In the genomic region with DNA sequence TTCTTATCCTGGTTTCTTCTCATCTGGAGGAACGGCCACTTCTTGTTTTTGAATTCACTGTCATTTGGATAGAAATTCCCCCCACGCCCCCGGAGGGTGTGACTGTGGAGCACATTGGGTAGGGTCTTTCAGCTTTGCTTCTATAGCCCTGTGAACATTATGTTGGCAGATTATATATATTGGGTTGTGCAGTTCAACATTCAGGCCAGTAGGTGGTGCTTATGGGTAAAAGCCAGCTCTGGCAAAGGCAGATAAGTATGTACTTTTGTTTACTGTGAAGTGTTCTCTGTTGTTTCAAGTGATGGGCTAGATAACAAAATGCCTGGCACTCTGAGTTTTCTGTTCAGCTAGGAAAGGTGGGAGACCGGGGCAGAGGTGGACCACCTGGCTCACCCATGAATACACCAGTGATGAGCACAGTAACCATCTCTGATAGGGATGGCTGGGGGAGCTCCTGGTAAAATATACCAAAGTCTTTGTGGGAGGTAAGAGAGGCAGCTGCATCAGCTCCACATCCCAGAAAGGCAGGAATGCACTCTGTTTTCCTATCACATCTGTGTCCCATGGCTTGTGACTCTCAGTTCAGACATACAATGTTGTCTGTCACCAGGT, we compare ENCODE assay signal across 8 cellular contexts.
DNase-seq lines count a peak whose midpoint lies in the region; ATAC-seq and TF ChIP-seq lines count a peak whose summit lies in the region.

No MANE protein-coding gene starts in this region.

- in situ Hi-C loops in GM13976 (cut with MboI; ENCODE audit: low sequenced_read_pairs, unreplicated experiment) = no loop called here
- in situ Hi-C loops in gastrocnemius medialis (cut with MboI; ENCODE audit: low sequenced_read_pairs in 4 of 4) = no loop called here

- ATAC-seq in HG03432 (IDR thresholded peaks at IDR 0.05; ENCODE audit: unreplicated experiment) (peak; percentile 95), gastrocnemius medialis (no peak)

- H3K4me1 ChIP-seq in A673 (ENCODE audit: insufficient read depth, low read length, poor library complexity, severe bottlenecking) (no peaks in the 10 kb centered on the region), Peyer's patch (no peaks in the 10 kb centered on the region), gastrocnemius medialis (no peaks in the 10 kb centered on the region)

- intact Hi-C loops in A673 (cut with micrococcal nuclease; ENCODE audit: unreplicated experiment) = loop anchor here (2.0 kb wide), 1 partner anchor 845 kb away; no protein-coding TSS in a partner anchor
- intact Hi-C loops in gastrocnemius medialis (cut with DNase I; ENCODE audit: low total_unique reads) = no loop called here

- H3K4me3 ChIP-seq in A673 (ENCODE audit: low read depth, low read length, poor library complexity, severe bottlenecking) (no peak overlapping the region), Peyer's patch (no peak overlapping the region), gastrocnemius medialis (no peak overlapping the region)

- peak; percentile 96 for TF ChIP-seq CTCF in A673 (conservative IDR thresholded peaks at IDR 0.05; ENCODE audit: low read depth, low read length)
- peak; percentile 41 for TF ChIP-seq CTCF in GM13976 (IDR thresholded peaks at IDR 0.05; ENCODE audit: borderline replicate concordance, control extremely low read depth, extremely low read depth, insufficient read depth, missing control alignments)
- peak in 4 of 6 experiments; percentile 37 to 72 (median 60) for TF ChIP-seq CTCF in Peyer's patch (IDR thresholded peaks at IDR 0.05)
- peak in 3 of 5 experiments; percentile 5 to 34 (median 19) for TF ChIP-seq CTCF in gastrocnemius medialis (IDR thresholded peaks at IDR 0.05 in 4 of 5, conservative IDR thresholded peaks at IDR 0.05 in 1 of 5)

- H3K27me3 ChIP-seq in A673 (replicated peaks; ENCODE audit: insufficient read depth, low read depth, low read length, poor library complexity) = no peaks in the 10 kb centered on the region
- H3K27me3 ChIP-seq in Peyer's patch = no peaks in the 10 kb centered on the region
- no peaks in the 10 kb centered on the region for H3K27me3 ChIP-seq in gastrocnemius medialis

- H3K9me3 ChIP-seq in A673 (ENCODE audit: low read depth, low read length, poor library complexity, severe bottlenecking) = peaks cover 19% of the 10 kb centered on the region
- H3K9me3 ChIP-seq in Peyer's patch = no peaks in the 10 kb centered on the region
- no peaks in the 10 kb centered on the region for H3K9me3 ChIP-seq in gastrocnemius medialis

- TF ChIP-seq POLR2A in Peyer's patch (IDR thresholded peaks at IDR 0.05) = no peak
- no peak for TF ChIP-seq POLR2A in gastrocnemius medialis (IDR thresholded peaks at IDR 0.05)

- H3K36me3 ChIP-seq in A673 (ENCODE audit: insufficient read depth, low read length, poor library complexity, severe bottlenecking) (no peaks in the 10 kb centered on the region), Peyer's patch (no peaks in the 10 kb centered on the region), gastrocnemius medialis (no peaks in the 10 kb centered on the region)

- no TSS peak for BruUV-seq in A673 (replicated peaks; lab: Mats Ljungman, UMichigan)

- H3K27ac ChIP-seq in A673 (ENCODE audit: low read depth, low read length, poor library complexity, severe bottlenecking) = no peak overlapping the region
- no peak overlapping the region for H3K27ac ChIP-seq in Peyer's patch
- no peak overlapping the region for H3K27ac ChIP-seq in gastrocnemius medialis

- POLR2A ChIA-PET in A673 (lab: Charles Lee; ENCODE audit: low non-redundant PET) = no interaction called here

- CTCF ChIA-PET in A673 (lab: Charles Lee) = interaction anchor here (0.9 to 1.3 kb wide), 3 partner anchors 9 to 845 kb away, joined by 3 to 10 read pairs (median 4); no protein-coding TSS in a partner anchor

- DNase-seq in A673 (ENCODE audit: low spot score) (peak; percentile 86), GM13976 (ENCODE audit: low spot score) (no peak), Peyer's patch (peak in 1 of 3 donors; percentile 54), fibroblast of peridontal ligament (ENCODE audit: extremely low read depth) (peak; percentile 20), gastrocnemius medialis (no peak), ecto neural progenitor cell (ENCODE audit: low spot score) (no peak), T-helper 9 cell (no peak)

Comparison
In these comparisons a context has a peak if more than half of its experiments do, and no peak if none do; other contexts are left out.
1. DNase-seq: peak in A673 (single experiment) and fibroblast of peridontal ligament (single experiment); none in GM13976 (single experiment), gastrocnemius medialis (0 of 2), ecto neural progenitor cell (single experiment) and T-helper 9 cell (single experiment).
2. CTCF ChIP-seq: peak in every context shown above with its lines; median percentile 96 in A673; 60 in Peyer's patch; 41 in GM13976; 19 in gastrocnemius medialis.